8 cellular contexts compared by ENCODE assay signal in genomic region chr11:46120361-46120710, GRCh38. TPM values are rescaled to one million over a fixed set of nuclear protein-coding genes. Genes with fewer than 3 reads are reported as not detected.
DNase-seq lines count a peak whose midpoint lies in the region; ATAC-seq, FAIRE-seq and TF ChIP-seq lines count a peak whose summit lies in the region.

No MANE protein-coding gene starts in this region.

- no peak for ATAC-seq in HG02759 (IDR thresholded peaks at IDR 0.05; ENCODE audit: unreplicated experiment)
- no peak for ATAC-seq in GM19395 (IDR thresholded peaks at IDR 0.05; ENCODE audit: unreplicated experiment)

- H4K91ac ChIP-seq in H9 (ENCODE audit: insufficient read length, low read depth, low read length), result no peak overlapping the region

- H3K9ac ChIP-seq in H9 (ENCODE audit: extremely low read depth, insufficient read length, low read length), result no peak overlapping the region
- peak overlapping the region; percentile 51 for H3K9ac ChIP-seq in SK-N-MC (ENCODE audit: insufficient read length)
- H3K9ac ChIP-seq in duodenal mucosa (ENCODE audit: low read depth in 1 of 2, low read length in 2 of 2), result peak overlapping the region in 1 of 2 donors; percentile 82
- H3K9ac ChIP-seq in muscle layer of colon (ENCODE audit: low read length), result peak overlapping the region; percentile 69

- no peak overlapping the region for H2BK15ac ChIP-seq in H9 (ENCODE audit: low read depth, low read length)

- no peak overlapping the region for H4K5ac ChIP-seq in H9 (ENCODE audit: insufficient read length, low read depth, low read length)

- peak overlapping the region; percentile 99 for H3K4me2 ChIP-seq in H9 (ENCODE audit: insufficient read depth, insufficient read length, low read length)

- H2BK120ac ChIP-seq in H9 (ENCODE audit: low read depth, low read length, poor library complexity, severe bottlenecking), result no peak overlapping the region

- peaks cover 17% of the 10 kb centered on the region for H3K23me2 ChIP-seq in H9 (ENCODE audit: insufficient read length, low read depth, low read length, poor library complexity, severe bottlenecking)

- H2BK12ac ChIP-seq in H9 (ENCODE audit: insufficient read length, low read depth, low read length), result no peak overlapping the region

- H2BK20ac ChIP-seq in H9 (ENCODE audit: low read depth, low read length, poor library complexity, severe bottlenecking), result no peak overlapping the region

- no peaks in the 10 kb centered on the region; the same call in 1 of the 2 replicates for H3K27me3 Mint-ChIP-seq in H9 (ENCODE audit: low read depth)

- H3K9me3 ChIP-seq in H9 (ENCODE audit: control insufficient read depth, low read depth, low read length) (no peaks in the 10 kb centered on the region), SK-N-MC (ENCODE audit: low read depth, low read length) (no peaks in the 10 kb centered on the region), duodenal mucosa (ENCODE audit: control insufficient read depth in 1 of 2, low read length in 2 of 2) (no peaks in the 10 kb centered on the region), muscle layer of colon (ENCODE audit: low read length) (no peaks in the 10 kb centered on the region)

- H4K20me1 ChIP-seq in H9 (ENCODE audit: control insufficient read depth, insufficient read depth, insufficient read length), result no peaks in the 10 kb centered on the region

- H3K14ac ChIP-seq in H9 (ENCODE audit: insufficient read depth, low read length), result no peak overlapping the region

- no peak for TF ChIP-seq CTCF in H9 (conservative IDR thresholded peaks at IDR 0.05)

- no peaks in the 10 kb centered on the region for H3K36me3 ChIP-seq in SK-N-MC (ENCODE audit: insufficient read depth, low read length)
- H3K36me3 ChIP-seq in duodenal mucosa (ENCODE audit: control insufficient read depth in 1 of 2, insufficient read depth in 2 of 2, low read length in 2 of 2), result no peaks in the 10 kb centered on the region
- H3K36me3 ChIP-seq in muscle layer of colon (ENCODE audit: insufficient read depth, low read length), result no peaks in the 10 kb centered on the region

- no peaks in the 10 kb centered on the region for H3K79me1 ChIP-seq in H9 (ENCODE audit: insufficient read depth, low read depth, low read length, poor library complexity, severe bottlenecking)

- no peak overlapping the region for H3K4ac ChIP-seq in H9 (ENCODE audit: low read depth, low read length)

- peak overlapping the region; percentile 80 to 92 for H3K4me3 Mint-ChIP-seq in H9

- no peak for TF ChIP-seq POLR2A in GM12891 (IDR thresholded peaks at IDR 0.05; ENCODE audit: low read depth, low read length)

- no peak overlapping the region for H3K23ac ChIP-seq in H9 (ENCODE audit: insufficient read length, low read depth, low read length)

- DNase-seq in H9, result no peak
- DNase-seq in SK-N-MC (ENCODE audit: low read depth, low spot score), result no peak
- DNase-seq in NCI-H2029 (lab: John Stamatoyannopoulos, UW), result no peak
- no peak for DNase-seq in GM12891 (ENCODE audit: insufficient read length, low spot score)

- H3K18ac ChIP-seq in H9 (ENCODE audit: insufficient read length, low read depth, low read length), result no peak overlapping the region

- peak overlapping the region; percentile 97 for H3K4me3 ChIP-seq in SK-N-MC
- H3K4me3 ChIP-seq in duodenal mucosa (ENCODE audit: low read depth in 1 of 2, low read length in 2 of 2), result peak overlapping the region; percentile 79 to 93
- H3K4me3 ChIP-seq in muscle layer of colon (ENCODE audit: low read depth in 1 of 2, low read length in 2 of 2), result peak overlapping the region; percentile 63 to 86

- H3T11ph ChIP-seq in H9 (ENCODE audit: low read length), result no peak overlapping the region

- H2AK5ac ChIP-seq in H9 (ENCODE audit: insufficient read length, low read length), result no peak overlapping the region

- peaks cover 22 to 39% of the 10 kb centered on the region in 2 experiments for H3K4me1 Mint-ChIP-seq in H9

- no peak overlapping the region for H2BK5ac ChIP-seq in H9 (ENCODE audit: insufficient read length, low read length)

- H3K9me3 Mint-ChIP-seq in H9, result no peaks in the 10 kb centered on the region; a peak in 1 of 5 replicates

- H3K27me3 ChIP-seq in H9 (ENCODE audit: insufficient read depth, low read length) (no peaks in the 10 kb centered on the region), duodenal mucosa (ENCODE audit: control insufficient read depth in 1 of 2, insufficient read depth in 2 of 2, low read length in 2 of 2) (no peaks in the 10 kb centered on the region), muscle layer of colon (ENCODE audit: control insufficient read depth in 1 of 2, insufficient read depth in 2 of 2, low read length in 2 of 2) (no peaks in the 10 kb centered on the region)

- H4K8ac ChIP-seq in H9 (replicated peaks; ENCODE audit: insufficient read length, low read depth, low read length), result no peak overlapping the region

- H3K4me1 ChIP-seq in H9 (ENCODE audit: insufficient read depth, low read length), result no peaks in the 10 kb centered on the region; the same call in 1 of the 2 replicates
- H3K4me1 ChIP-seq in duodenal mucosa (ENCODE audit: control insufficient read depth in 1 of 2, insufficient read depth in 2 of 2, low read length in 2 of 2), result peaks cover 9 to 19% of the 10 kb centered on the region in 2 donors
- H3K4me1 ChIP-seq in muscle layer of colon (ENCODE audit: insufficient read depth, low read length), result peaks cover 30% of the 10 kb centered on the region

- H3K36me3 Mint-ChIP-seq in H9 (ENCODE audit: insufficient read depth in 1 of 3, low read depth in 3 of 3), result no peaks in the 10 kb centered on the region; a peak in 1 of 7 replicates

- no peak for FAIRE-seq in GM12891 (lab: Jason Lieb, UNC)

- no peak overlapping the region for H3K56ac ChIP-seq in H9 (ENCODE audit: insufficient read length, low read depth, low read length)

- no CpG with 5 or more reads among the region's 25 CpGs for whole genome bisulfite sequencing in H9 (ENCODE audit: extremely low coverage, insufficient read length, low lambda C conversion rate)

- peak overlapping the region in 2 of 3 experiments; percentile 97 to 99; a peak in 4 of 7 replicates for H3K27ac Mint-ChIP-seq in H9

- H2AFZ ChIP-seq in H9 (ENCODE audit: low read length), result no peak overlapping the region

- no peak overlapping the region for H3K27ac ChIP-seq in H9 (ENCODE audit: insufficient read length, low read depth, low read length)
- peak overlapping the region; percentile 95 for H3K27ac ChIP-seq in SK-N-MC
- peak overlapping the region; percentile 83 for H3K27ac ChIP-seq in duodenal mucosa (ENCODE audit: low read depth, low read length)
- peak overlapping the region; percentile 98 for H3K27ac ChIP-seq in muscle layer of colon (ENCODE audit: low read depth, low read length)

- peaks cover 8% of the 10 kb centered on the region; the same call in 1 of the 2 replicates for H3K79me2 ChIP-seq in H9 (ENCODE audit: insufficient read depth, low read length)

TF ChIP-seq in GM12891, 5 proteins besides CTCF, POLR2A, EP300 and RAD21:
- TF ChIP-seq PAX5 (IDR thresholded peaks at IDR 0.05; ENCODE audit: insufficient read depth, low read length, severe bottlenecking) (no peak), SPI1 (IDR thresholded peaks at IDR 0.05; ENCODE audit: low read depth, low read length) (no peak), POLR2AphosphoS5 (IDR thresholded peaks at IDR 0.05; ENCODE audit: low read depth, low read length) (no peak), POU2F2 (IDR thresholded peaks at IDR 0.05; ENCODE audit: low read depth, low read length) (no peak), TAF1 (IDR thresholded peaks at IDR 0.05; ENCODE audit: low read depth, low read length) (no peak)

RNA-seq across cellular contexts. Expression of gene PHF21A, which starts 0.9 kb away (rescaled TPM):
- total RNA-seq in H9 (2021), result 28.6 and 33.8 TPM in 2 replicates
- 23.7 TPM for polyA plus RNA-seq in GM12891 (2012; ENCODE audit: low read depth, missing spikeins)
